9 cellular contexts compared by ENCODE assay signal in genomic region chr22:37498289-37498909, GRCh38. TPM values are rescaled to one million over a fixed set of nuclear protein-coding genes. Genes with fewer than 3 reads are reported as not detected.
DNase-seq lines count a peak whose midpoint lies in the region; ATAC-seq and TF ChIP-seq lines count a peak whose summit lies in the region.
"Had no signal": no experiment of that assay in that cellular context is flagged by ENCODE, and none has a peak within 500 bp of the region (broad histone marks: within the 10 kb centered on the region; RNA-seq: fewer than 3 reads in every experiment).

No MANE protein-coding gene starts in this region.

- DNase-seq in Calu3 (peak; percentile 71), HK-2 (ENCODE audit: unreplicated experiment) (peak; percentile 33), dorsolateral prefrontal cortex (no peak), gastrocnemius medialis (no peak), middle frontal gyrus (ENCODE audit: extremely low spot score, low spot score) (no peak)
- DNase-seq in activated CD4-positive, alpha-beta T cell treated with anti-CD3 and anti-CD28 coated beads for 24 hours (ENCODE audit: low read depth in 2 of 2): peak; percentile 50 to 60

- intact Hi-C loops in Calu3 (cut with micrococcal nuclease; ENCODE audit: unreplicated experiment) (no loop called here), dorsolateral prefrontal cortex (cut with DNase I) (no loop called here), gastrocnemius medialis (cut with DNase I; ENCODE audit: low total_unique reads) (no loop called here)

- in situ Hi-C loops in gastrocnemius medialis (cut with MboI; ENCODE audit: low sequenced_read_pairs in 4 of 4): no loop called here

- peaks cover 69% of the 10 kb centered on the region for H3K36me3 Mint-ChIP-seq in Calu3 (ENCODE audit: insufficient read depth, unreplicated experiment)

- peak; percentile 57 for TF ChIP-seq CTCF in Calu3 (IDR thresholded peaks at IDR 0.05; ENCODE audit: unreplicated experiment)
- peak in 33 of 56 donors; percentile 12 to 47 (median 26) for TF ChIP-seq CTCF in dorsolateral prefrontal cortex (IDR thresholded peaks at IDR 0.05 in 54 of 56, conservative IDR thresholded peaks at IDR 0.05 in 2 of 56; ENCODE audit: low read depth in 1 of 56, partially characterized antibody in 56 of 56)
- peak in 4 of 5 experiments; percentile 14 to 39 (median 26) for TF ChIP-seq CTCF in gastrocnemius medialis (IDR thresholded peaks at IDR 0.05 in 4 of 5, conservative IDR thresholded peaks at IDR 0.05 in 1 of 5)

- peaks cover 0 to 5% (median 0%) of the 10 kb centered on the region in 45 donors for H3K27me3 ChIP-seq in dorsolateral prefrontal cortex
- H3K27me3 ChIP-seq in gastrocnemius medialis: no peaks in the 10 kb centered on the region

- H3K9me3 ChIP-seq in gastrocnemius medialis: no peaks in the 10 kb centered on the region

- H3K4me1 ChIP-seq in gastrocnemius medialis: peaks cover 21 to 42% of the 10 kb centered on the region in 2 donors

- ATAC-seq in gastrocnemius medialis (no peak), GM19351 (IDR thresholded peaks at IDR 0.05; ENCODE audit: unreplicated experiment) (no peak), HG03521 (IDR thresholded peaks at IDR 0.05; ENCODE audit: unreplicated experiment) (no peak)
- ATAC-seq: right cardiac atrium had no signal

- CTCF ChIA-PET in Calu3 (lab: Charles Lee): interaction anchor here (0.6 to 1.3 kb wide), 2 partner anchors 26 to 65 kb away, joined by 4 to 8 read pairs; no protein-coding TSS in a partner anchor

- no peaks in the 10 kb centered on the region for H3K9me3 Mint-ChIP-seq in Calu3 (ENCODE audit: low read depth, unreplicated experiment)

- H3K27ac Mint-ChIP-seq in Calu3 (ENCODE audit: unreplicated experiment): peak overlapping the region; percentile 70

- H3K27me3 Mint-ChIP-seq in Calu3 (ENCODE audit: unreplicated experiment): no peaks in the 10 kb centered on the region

- no peak for TF ChIP-seq POLR2A in gastrocnemius medialis (IDR thresholded peaks at IDR 0.05)

- no peaks in the 10 kb centered on the region for H3K36me3 ChIP-seq in gastrocnemius medialis

- no TSS peak for BruUV-seq in Calu3 (replicated peaks; lab: Mats Ljungman, UMichigan)

- H3K4me3 ChIP-seq in dorsolateral prefrontal cortex (no peak overlapping the region), gastrocnemius medialis (no peak overlapping the region)

- H3K4me1 Mint-ChIP-seq in Calu3 (ENCODE audit: low read depth, unreplicated experiment): peaks cover 53% of the 10 kb centered on the region

- H3K27ac ChIP-seq in dorsolateral prefrontal cortex (no peak overlapping the region), gastrocnemius medialis (no peak overlapping the region)

- no peak overlapping the region for H3K4me3 Mint-ChIP-seq in Calu3 (ENCODE audit: low read depth, unreplicated experiment)

RNA-seq across cellular contexts. Expression of gene MFNG, which starts 12.2 kb away (rescaled TPM):
- total RNA-seq in Calu3 (2022) (19.0 and 22.1 TPM in 2 replicates), dorsolateral prefrontal cortex (10 to 100 TPM in 24 of 120 experiments, 1 to 10 TPM in 96; 1.9 to 15.8 (median 7.0) TPM), gastrocnemius medialis (1 to 10 TPM; 2.4 to 7.0 (median 5.2) TPM)

RNA-seq across cellular contexts. Expression of gene CARD10, which starts 20.8 kb away (rescaled TPM):
- total RNA-seq in Calu3 (2022) (40.5 and 49.2 TPM in 2 replicates), dorsolateral prefrontal cortex (1 to 10 TPM; 1.0 to 7.3 (median 2.8) TPM), gastrocnemius medialis (1 to 10 TPM; 2.6 to 5.7 (median 4.4) TPM)

Comparison
In these comparisons a context has a peak if more than half of its experiments do, and no peak if none do; other contexts are left out.
1. DNase-seq: peak in Calu3 (single experiment), HK-2 (single experiment) and activated CD4-positive, alpha-beta T cell treated with anti-CD3 and anti-CD28 coated beads for 24 hours (2 of 2); none in dorsolateral prefrontal cortex (0 of 10), gastrocnemius medialis (0 of 2) and middle frontal gyrus (single experiment).
2. Peak in every context shown above with its lines, with median percentiles within 50 percentile points of each other: CTCF ChIP-seq.